2 cellular contexts compared by ENCODE assay signal in the genomic region with DNA sequence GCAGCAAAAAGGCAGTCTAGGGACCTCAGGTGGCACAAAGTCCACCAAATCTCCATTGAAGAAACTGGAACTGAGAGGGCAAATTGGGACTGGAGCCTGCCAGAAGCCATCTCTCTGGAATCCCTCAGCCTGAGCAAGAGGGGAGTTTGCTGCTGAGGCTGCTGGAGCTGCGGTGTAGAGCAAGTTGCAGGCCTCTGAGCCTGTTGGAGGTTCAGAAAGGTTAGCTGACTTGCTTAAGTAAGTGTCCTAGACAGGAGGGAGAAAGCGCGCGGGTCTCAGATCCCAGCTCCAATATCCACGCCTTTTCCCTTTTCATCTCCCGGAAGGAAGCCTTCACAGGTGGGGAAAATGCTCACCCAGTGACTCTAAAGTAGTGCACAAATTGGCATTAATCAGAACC.
TF ChIP-seq lines count a peak whose summit lies in the region.

No MANE protein-coding gene starts in this region.

TF ChIP-seq in HepG2, 621 proteins besides CTCF, POLR2A, EP300 and RAD21:
- TF ChIP-seq HNF4A (CRISPR knock-in tag; IDR thresholded peaks at IDR 0.05) = 0 out of 2 replicates have a peak, but pooled peaks have one; percentile 23
- TF ChIP-seq TOE1 (CRISPR knock-in tag; IDR thresholded peaks at IDR 0.05) = no peak
- TF ChIP-seq ZNF747 (CRISPR knock-in tag; IDR thresholded peaks at IDR 0.05; ENCODE audit: borderline replicate concordance) = no peak
- no peak for TF ChIP-seq ZNF850 (CRISPR knock-in tag; conservative IDR thresholded peaks at IDR 0.05)
- TF ChIP-seq ZNF350 (CRISPR knock-in tag; IDR thresholded peaks at IDR 0.05; ENCODE audit: borderline replicate concordance, low read depth) = 0 out of 2 replicates have a peak, but pooled peaks have one; percentile 2

TF ChIP-seq in H1, 55 proteins besides CTCF, POLR2A, EP300 and RAD21:
- TF ChIP-seq SUZ12 (IDR thresholded peaks at IDR 0.05; ENCODE audit: low read length) (0 out of 2 replicates have a peak, but pooled peaks have one; percentile 11), RNF2 (IDR thresholded peaks at IDR 0.05; ENCODE audit: borderline replicate concordance, low read depth, low read length, missing control alignments, poor library complexity, severe bottlenecking) (no peak), SP4 (IDR thresholded peaks at IDR 0.05; ENCODE audit: low read length) (no peak)
